Comparison of ENCODE assay signal across 26 cellular contexts in genomic region chr13:73335938-73336337, GRCh38.
DNase-seq lines count a peak whose midpoint lies in the region; ATAC-seq, FAIRE-seq and TF ChIP-seq lines count a peak whose summit lies in the region.
"Had no signal": no experiment of that assay in that cellular context is flagged by ENCODE, and none has a peak within 500 bp of the region (broad histone marks: within the 10 kb centered on the region; RNA-seq: fewer than 3 reads in every experiment).

No MANE protein-coding gene starts in this region.

- H3K27me3 ChIP-seq in breast epithelium (no peaks in the 10 kb centered on the region), bronchial epithelial cell (ENCODE audit: control insufficient read depth, insufficient read depth, low read length) (no peaks in the 10 kb centered on the region), keratinocyte (ENCODE audit: control insufficient read depth, extremely low read depth, insufficient read depth, low read length) (no peaks in the 10 kb centered on the region), tibial artery (no peaks in the 10 kb centered on the region)

- intact Hi-C loops in MCF 10A (cut with micrococcal nuclease), result loop anchor here (1.0 to 10.0 kb wide), 7 partner anchors 85 to 491 kb away; no protein-coding TSS in a partner anchor
- intact Hi-C loops in breast epithelium (cut with DNase I; ENCODE audit: low total_unique reads), result no loop called here
- intact Hi-C loops in natural killer cell (cut with micrococcal nuclease), result no loop called here
- intact Hi-C loops in tibial artery (cut with DNase I; ENCODE audit: low total_unique reads), result no loop called here

- DNase-seq in MCF 10A (ENCODE audit: unreplicated experiment), result peak; percentile 68
- DNase-seq in breast epithelium (ENCODE audit: low spot score in 2 of 2), result no peak
- peak; percentile 46 for DNase-seq in bronchial epithelial cell (ENCODE audit: low read depth)
- no peak for DNase-seq in keratinocyte (ENCODE audit: low read depth, low spot score)
- no peak for DNase-seq in SHP77 (lab: John Stamatoyannopoulos, UW)
- no peak for DNase-seq in epidermal melanocyte (ENCODE audit: insufficient read length, low spot score)
- no peak for DNase-seq in natural killer cell
- DNase-seq in tibial artery, result no peak
- DNase-seq: activated CD4-positive, alpha-beta T cell treated with anti-CD3 and anti-CD28 coated beads, Interleukin-2, amount 50 U/mL, for 4 hours; activated naive CD4-positive, alpha-beta T cell treated with Interleukin-2 at 50 U/mL for 16 hours; DMS79; GDM1; islet precursor cell; left ventricle myocardium inferior; naive thymus-derived CD4-positive, alpha-beta T cell; NCI-H1048; NCI-H1694; stimulated activated CD4-positive, alpha-beta T cell treated with anti-CD3 and anti-CD28 coated beads, Interleukin-15, amount 100 ng/mL, for 24 hours; stimulated activated CD4-positive, alpha-beta T cell treated with anti-CD3 and anti-CD28 coated beads, Interleukin-4, amount 100 ng/mL, for 4 hours had no signal

- peaks cover 7% of the 10 kb centered on the region for H3K36me3 Mint-ChIP-seq in MCF 10A (ENCODE audit: insufficient read depth, unreplicated experiment)
- no peaks in the 10 kb centered on the region for H3K36me3 Mint-ChIP-seq in natural killer cell
- H3K36me3 Mint-ChIP-seq: mesothelial cell of epicardium; naive thymus-derived CD4-positive, alpha-beta T cell; type B pancreatic cell had no signal

- H3K27me3 Mint-ChIP-seq in MCF 10A (ENCODE audit: insufficient read depth, unreplicated experiment), result no peaks in the 10 kb centered on the region
- no peaks in the 10 kb centered on the region for H3K27me3 Mint-ChIP-seq in natural killer cell (ENCODE audit: low read depth in 2 of 2)
- H3K27me3 Mint-ChIP-seq: dendritic cell treated with granulocyte-macrophage colony-stimulating factor and Interleukin-4, amounts not matched to agents 40 ng/mL and 50 ng/mL, for 4 days; type B pancreatic cell had no signal

- H3K9ac ChIP-seq in keratinocyte (ENCODE audit: control insufficient read depth, extremely low read depth, insufficient read depth, low read length), result peak overlapping the region; percentile 80

- no peak overlapping the region for H3K4me3 Mint-ChIP-seq in MCF 10A (ENCODE audit: unreplicated experiment)
- no peak overlapping the region for H3K4me3 Mint-ChIP-seq in natural killer cell
- H3K4me3 Mint-ChIP-seq: dendritic cell treated with granulocyte-macrophage colony-stimulating factor and Interleukin-4, amounts not matched to agents 40 ng/mL and 50 ng/mL, for 4 days; mesothelial cell of epicardium; naive thymus-derived CD4-positive, alpha-beta T cell; type B pancreatic cell had no signal

- TF ChIP-seq CTCF in MCF 10A (IDR thresholded peaks at IDR 0.05; ENCODE audit: unreplicated experiment) (no peak), breast epithelium (IDR thresholded peaks at IDR 0.05) (no peak), bronchial epithelial cell (IDR thresholded peaks at IDR 0.05; ENCODE audit: insufficient read depth, low read length, severe bottlenecking) (no peak), keratinocyte (optimal IDR thresholded peaks at IDR 0.05 in 1 of 3, IDR thresholded peaks at IDR 0.05 in 1 of 3, conservative IDR thresholded peaks at IDR 0.05 in 1 of 3; ENCODE audit: extremely low read depth in 1 of 3, insufficient read depth in 2 of 3, low read length in 3 of 3) (no peak), natural killer cell (IDR thresholded peaks at IDR 0.05) (no peak), tibial artery (IDR thresholded peaks at IDR 0.05) (no peak)

- no peak overlapping the region for H3K27ac ChIP-seq in breast epithelium
- peak overlapping the region; percentile 100 for H3K27ac ChIP-seq in keratinocyte (ENCODE audit: control insufficient read depth, insufficient read depth, low read length)
- no peak overlapping the region for H3K27ac ChIP-seq in tibial artery
- H3K27ac ChIP-seq: 22Rv1, left ventricle myocardium inferior, prostate gland had no signal

- FAIRE-seq in bronchial epithelial cell (lab: Jason Lieb, UNC) (no peak), keratinocyte (lab: Jason Lieb, UNC) (no peak)
- FAIRE-seq: endometrium had no signal

- H3K36me3 ChIP-seq in breast epithelium, result no peaks in the 10 kb centered on the region
- H3K36me3 ChIP-seq in bronchial epithelial cell (ENCODE audit: control insufficient read depth, insufficient read depth, low read length), result no peaks in the 10 kb centered on the region
- no peaks in the 10 kb centered on the region for H3K36me3 ChIP-seq in keratinocyte (ENCODE audit: control insufficient read depth in 2 of 2, extremely low read depth in 1 of 2, insufficient read depth in 2 of 2, low read length in 2 of 2)
- no peaks in the 10 kb centered on the region for H3K36me3 ChIP-seq in tibial artery
- H3K36me3 ChIP-seq: left ventricle myocardium inferior, prostate gland had no signal

- H3K4me2 ChIP-seq in keratinocyte (ENCODE audit: control insufficient read depth, extremely low read depth, insufficient read depth, low read depth, low read length), result peak overlapping the region; percentile 4

- H3K27ac Mint-ChIP-seq in MCF 10A (ENCODE audit: low read depth, unreplicated experiment) (peak overlapping the region; percentile 97), natural killer cell (no peak overlapping the region)
- H3K27ac Mint-ChIP-seq: dendritic cell treated with granulocyte-macrophage colony-stimulating factor and Interleukin-4, amounts not matched to agents 40 ng/mL and 50 ng/mL, for 4 days; naive thymus-derived CD4-positive, alpha-beta T cell had no signal

- TF ChIP-seq POLR2A in breast epithelium (IDR thresholded peaks at IDR 0.05), result no peak

- BruUV-seq in MCF 10A (replicated peaks; lab: Mats Ljungman, UMichigan), result no TSS peak

- H3K9me3 Mint-ChIP-seq in MCF 10A (ENCODE audit: unreplicated experiment), result no peaks in the 10 kb centered on the region
- peaks cover 0 to 5% of the 10 kb centered on the region in 2 donors for H3K9me3 Mint-ChIP-seq in natural killer cell

- H3K4me1 Mint-ChIP-seq in MCF 10A (ENCODE audit: insufficient read depth, unreplicated experiment) (peaks cover 46% of the 10 kb centered on the region), natural killer cell (no peaks in the 10 kb centered on the region)

- H3K4me3 ChIP-seq in breast epithelium, result no peak overlapping the region
- no peak overlapping the region for H3K4me3 ChIP-seq in bronchial epithelial cell (ENCODE audit: low read depth, low read length)
- no peak overlapping the region for H3K4me3 ChIP-seq in keratinocyte (ENCODE audit: control insufficient read depth in 2 of 3, extremely low read depth in 1 of 3, insufficient read depth in 2 of 3, low read depth in 1 of 3, low read length in 3 of 3)
- no peak overlapping the region for H3K4me3 ChIP-seq in tibial artery
- H3K4me3 ChIP-seq: left ventricle myocardium inferior, prostate gland had no signal

- no peaks in the 10 kb centered on the region for H4K20me1 ChIP-seq in keratinocyte (ENCODE audit: control insufficient read depth, extremely low read depth, insufficient read depth, low read length)

- no peaks in the 10 kb centered on the region for H3K9me3 ChIP-seq in breast epithelium
- no peaks in the 10 kb centered on the region for H3K9me3 ChIP-seq in keratinocyte (ENCODE audit: control insufficient read depth, low read depth, low read length)
- no peaks in the 10 kb centered on the region for H3K9me3 ChIP-seq in tibial artery
- H3K9me3 ChIP-seq: left ventricle myocardium inferior, prostate gland had no signal

- H3K79me2 ChIP-seq in keratinocyte (ENCODE audit: control insufficient read depth, insufficient read depth, low read length), result no peaks in the 10 kb centered on the region

- no peak for ATAC-seq in natural killer cell
- ATAC-seq: sciatic nerve had no signal

- POLR2A ChIA-PET in MCF 10A (lab: Yijun Ruan, JAX), result interaction anchor here (0.9 to 3.2 kb wide), 15 partner anchors 10 to 367 kb away, joined by 3 to 42 read pairs (median 5); partner anchors contain the start of gene KLF5

- CTCF ChIA-PET in MCF 10A (lab: Yijun Ruan, JAX), result interaction anchor here (0.5 kb wide), 1 partner anchor 182 kb away, joined by 3 read pairs; no protein-coding TSS in a partner anchor

- no peaks in the 10 kb centered on the region for H3K4me1 ChIP-seq in breast epithelium
- peaks cover 71% of the 10 kb centered on the region for H3K4me1 ChIP-seq in keratinocyte (ENCODE audit: control insufficient read depth, extremely low read depth, insufficient read depth, low read length)
- no peaks in the 10 kb centered on the region for H3K4me1 ChIP-seq in tibial artery
- H3K4me1 ChIP-seq: left ventricle myocardium inferior, prostate gland had no signal

- dilution Hi-C loops in keratinocyte (cut with MboI; ENCODE audit: extremely low pct_ligation_motif_present, low sequenced_read_pairs), result no loop called here

- H2AFZ ChIP-seq in keratinocyte (ENCODE audit: control insufficient read depth, low read length), result no peak overlapping the region

- H3K9me1 ChIP-seq in keratinocyte (ENCODE audit: control insufficient read depth, extremely low read depth, insufficient read depth, low read length), result no peaks in the 10 kb centered on the region

Comparison
In these comparisons a context has a peak if more than half of its experiments do, and no peak if none do; other contexts are left out.
1. DNase-seq: peak in MCF 10A (single experiment) and bronchial epithelial cell (single experiment); none in breast epithelium (0 of 2), keratinocyte (single experiment), SHP77 (0 of 2), epidermal melanocyte (single experiment), natural killer cell (single experiment) and tibial artery (0 of 2).